In the genomic region with DNA sequence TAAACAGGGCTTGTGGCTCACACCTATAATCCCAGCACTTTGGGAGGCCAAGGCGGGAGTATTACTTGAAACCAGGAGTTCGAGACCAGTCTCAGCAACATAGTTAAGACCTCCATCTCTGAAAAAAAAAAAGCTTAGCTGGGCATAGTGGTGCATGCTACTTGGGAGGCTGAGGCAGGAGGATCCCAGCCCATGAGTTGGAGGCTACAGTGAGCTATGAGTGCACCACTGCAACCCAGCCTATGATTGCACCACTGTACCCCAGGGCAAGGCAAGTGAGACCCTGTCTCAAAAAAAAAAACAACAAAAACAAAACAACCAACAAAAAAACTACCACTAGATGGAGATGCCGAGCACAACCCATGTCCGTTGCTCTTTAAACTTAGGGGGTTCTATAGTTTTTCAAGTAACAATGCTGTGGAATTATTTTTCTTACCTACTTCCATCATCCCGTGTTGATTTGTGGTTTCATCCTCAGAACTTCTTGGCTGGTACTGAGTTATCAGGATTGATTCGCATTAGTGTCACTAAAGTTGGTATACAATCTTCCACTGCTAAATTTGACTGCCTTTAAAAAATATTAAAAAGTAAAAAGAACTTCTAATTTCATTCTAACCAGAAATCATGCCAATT, we compare ENCODE assay signal across 8 cellular contexts. TPM values are rescaled to one million over a fixed set of nuclear protein-coding genes. Genes with fewer than 3 reads are reported as not detected.
DNase-seq lines count a peak whose midpoint lies in the region; FAIRE-seq and TF ChIP-seq lines count a peak whose summit lies in the region.

No MANE protein-coding gene starts in this region.

- H3K36me3 Mint-ChIP-seq in CD4-positive, alpha-beta memory T cell: no peaks in the 10 kb centered on the region
- no peaks in the 10 kb centered on the region for H3K36me3 Mint-ChIP-seq in endodermal cell (ENCODE audit: low read depth)

- no peak overlapping the region for H3K14ac ChIP-seq in trophoblast cell (ENCODE audit: low read length)

- H3K18ac ChIP-seq in trophoblast cell (ENCODE audit: low read length): no peak overlapping the region

- H3K79me2 ChIP-seq in OCI-LY7 (ENCODE audit: insufficient read depth, low read depth, low read length): no peaks in the 10 kb centered on the region
- H3K79me2 ChIP-seq in trophoblast cell (ENCODE audit: control insufficient read depth, insufficient read depth, low read length, poor library complexity): no peaks in the 10 kb centered on the region

- peak; percentile 89 for TF ChIP-seq CTCF in OCI-LY7 (conservative IDR thresholded peaks at IDR 0.05; ENCODE audit: low read length)
- peak; percentile 82 for TF ChIP-seq CTCF in endodermal cell (conservative IDR thresholded peaks at IDR 0.05)

- no peak overlapping the region for H3K4me3 ChIP-seq in CD4-positive, alpha-beta memory T cell (ENCODE audit: low read length in 2 of 2)
- H3K4me3 ChIP-seq in OCI-LY7 (ENCODE audit: low read depth, low read length, poor library complexity, severe bottlenecking): no peak overlapping the region
- H3K4me3 ChIP-seq in endodermal cell (ENCODE audit: low read length): no peak overlapping the region
- H3K4me3 ChIP-seq in trophoblast cell (ENCODE audit: low read depth, low read length): no peak overlapping the region

- no peaks in the 10 kb centered on the region for H3K27me3 Mint-ChIP-seq in CD4-positive, alpha-beta memory T cell
- no peaks in the 10 kb centered on the region for H3K27me3 Mint-ChIP-seq in endodermal cell (ENCODE audit: insufficient read depth)

- peak overlapping the region in 6 of 7 donors; percentile 13 to 60 (median 44) for H3K27ac Mint-ChIP-seq in CD4-positive, alpha-beta memory T cell
- no peak overlapping the region for H3K27ac Mint-ChIP-seq in endodermal cell

- H3K9me2 ChIP-seq in OCI-LY7 (ENCODE audit: insufficient read depth, low read length): no peaks in the 10 kb centered on the region

- H3K9me3 ChIP-seq in CD4-positive, alpha-beta memory T cell (ENCODE audit: control insufficient read depth in 1 of 2, low read length in 2 of 2): no peaks in the 10 kb centered on the region
- H3K9me3 ChIP-seq in OCI-LY7 (ENCODE audit: low read length) (no peaks in the 10 kb centered on the region), endodermal cell (ENCODE audit: control insufficient read depth, low read length) (no peaks in the 10 kb centered on the region), trophoblast cell (ENCODE audit: insufficient read depth, low read depth, low read length) (peaks cover 8% of the 10 kb centered on the region)

- peak overlapping the region; percentile 51 for H4K91ac ChIP-seq in trophoblast cell (ENCODE audit: low read depth, low read length)

- no peak overlapping the region for H3K4ac ChIP-seq in trophoblast cell (ENCODE audit: low read depth, low read length)

- H3K4me1 Mint-ChIP-seq in CD4-positive, alpha-beta memory T cell: peaks cover 18 to 44% (median 32%) of the 10 kb centered on the region in 4 donors
- peaks cover 2% of the 10 kb centered on the region for H3K4me1 Mint-ChIP-seq in endodermal cell

- H2BK12ac ChIP-seq in trophoblast cell (ENCODE audit: low read length): peak overlapping the region; percentile 87

- POLR2A ChIA-PET in CD4-positive, alpha-beta memory T cell (lab: Charles Lee; ENCODE audit: partially characterized antibody): interaction anchor here (1.1 to 4.4 kb wide), 5 partner anchors 13 to 50 kb away, joined by 4 to 43 read pairs (median 7); a partner anchor contains a TSS
- POLR2A ChIA-PET in OCI-LY7 (lab: Charles Lee): no interaction called here

- H3K27me3 ChIP-seq in CD4-positive, alpha-beta memory T cell (ENCODE audit: insufficient read depth, low read length): no peaks in the 10 kb centered on the region
- H3K27me3 ChIP-seq in endodermal cell (ENCODE audit: control insufficient read depth, insufficient read depth, low read length, poor library complexity, severe bottlenecking) (no peaks in the 10 kb centered on the region), trophoblast cell (ENCODE audit: insufficient read depth, low read length) (no peaks in the 10 kb centered on the region)

- intact Hi-C loops in CD4-positive, alpha-beta memory T cell (cut with micrococcal nuclease): loop anchor here (1.0 to 5.0 kb wide), 4 partner anchors 65 to 421 kb away; a partner anchor contains a TSS
- intact Hi-C loops in OCI-LY7 (cut with micrococcal nuclease; ENCODE audit: unreplicated experiment): loop anchor here (1.0 kb wide), 1 partner anchor 65 kb away; no protein-coding TSS in a partner anchor

- H3K4me1 ChIP-seq in CD4-positive, alpha-beta memory T cell (ENCODE audit: insufficient read depth, low read length): peaks cover 27% of the 10 kb centered on the region
- H3K4me1 ChIP-seq in OCI-LY7 (ENCODE audit: insufficient read depth, low read length, poor library complexity, severe bottlenecking) (peaks cover 20% of the 10 kb centered on the region), endodermal cell (ENCODE audit: control insufficient read depth, insufficient read depth, low read length) (no peaks in the 10 kb centered on the region), trophoblast cell (ENCODE audit: control insufficient read depth in 1 of 2, insufficient read depth in 2 of 2, low read length in 2 of 2) (peaks cover 5 to 7% of the 10 kb centered on the region in 2 experiments)

- H4K20me1 ChIP-seq in OCI-LY7 (ENCODE audit: insufficient read depth, low read length): no peaks in the 10 kb centered on the region

- H2AK5ac ChIP-seq in trophoblast cell (ENCODE audit: low read length): peak overlapping the region; percentile 79

- no peaks in the 10 kb centered on the region for H3K36me3 ChIP-seq in CD4-positive, alpha-beta memory T cell (ENCODE audit: insufficient read depth, low read length)
- H3K36me3 ChIP-seq in OCI-LY7 (ENCODE audit: insufficient read depth, low read length) (no peaks in the 10 kb centered on the region), endodermal cell (ENCODE audit: control insufficient read depth, insufficient read depth, low read length) (no peaks in the 10 kb centered on the region), trophoblast cell (ENCODE audit: control insufficient read depth in 1 of 2, insufficient read depth in 2 of 2, low read length in 2 of 2) (no peaks in the 10 kb centered on the region)

- H3K79me1 ChIP-seq in trophoblast cell (ENCODE audit: low read length): peaks cover 9% of the 10 kb centered on the region

- peak overlapping the region; percentile 24; the same call in 1 of the 2 replicates for H3K4me2 ChIP-seq in OCI-LY7 (ENCODE audit: low read length)
- no peak overlapping the region for H3K4me2 ChIP-seq in trophoblast cell (ENCODE audit: low read length)

- peak overlapping the region; percentile 58 for H2BK120ac ChIP-seq in trophoblast cell (ENCODE audit: insufficient read depth, low read length, poor library complexity)

- peak in 4 of 5 donors; percentile 41 to 55 (median 53) for DNase-seq in CD4-positive, alpha-beta memory T cell
- DNase-seq in GM12892 (ENCODE audit: insufficient read length) (no peak), OCI-LY7 (ENCODE audit: low spot score) (peak; percentile 60), endodermal cell (peak; percentile 61), trophoblast cell (peak in 1 of 2 donors; percentile 60), foreskin melanocyte (no peak), AG08396 (ENCODE audit: low spot score) (no peak), nucleus accumbens (lab: John Stamatoyannopoulos, UW) (no peak)

- H4K8ac ChIP-seq in trophoblast cell (ENCODE audit: low read depth, low read length): peak overlapping the region; percentile 58

- peak overlapping the region; percentile 6 for H3K27ac ChIP-seq in CD4-positive, alpha-beta memory T cell (ENCODE audit: low read depth, low read length)
- H3K27ac ChIP-seq in OCI-LY7 (ENCODE audit: low read depth, low read length, poor library complexity, severe bottlenecking) (no peak overlapping the region), endodermal cell (ENCODE audit: low read depth, low read length) (no peak overlapping the region), trophoblast cell (ENCODE audit: low read depth, low read length) (no peak overlapping the region)

- CTCF ChIA-PET in CD4-positive, alpha-beta memory T cell (lab: Charles Lee; ENCODE audit: partially characterized antibody): interaction anchor here (1.0 to 5.3 kb wide), 14 partner anchors 10 to 403 kb away, joined by 3 to 55 read pairs (median 5); a partner anchor contains a TSS
- CTCF ChIA-PET in OCI-LY7 (lab: Charles Lee; ENCODE audit: unreplicated experiment): interaction anchor here (0.6 to 0.7 kb wide), 3 partner anchors 22 to 54 kb away, joined by 3 to 4 read pairs (median 3); a partner anchor contains a TSS

- no TSS peak for BruUV-seq in OCI-LY7 (replicated peaks; lab: Mats Ljungman, UMichigan)

- WGBS in endodermal cell (ENCODE audit: insufficient coverage in 1 of 2, insufficient read length in 1 of 2), 2 experiments: 38 to 54% methylated on average over 3 to 6 of the region's 6 CpGs
- no CpG with 5 or more reads among the region's 6 CpGs for WGBS in trophoblast cell (ENCODE audit: extremely low coverage, insufficient coverage, insufficient read length)

- H3K23ac ChIP-seq in trophoblast cell (ENCODE audit: low read length): no peak overlapping the region

- no peak overlapping the region for H2BK5ac ChIP-seq in trophoblast cell (ENCODE audit: low read depth, low read length, poor library complexity)

- H3K9ac ChIP-seq in endodermal cell (ENCODE audit: extremely low read depth, low read length, poor library complexity, severe bottlenecking) (no peak overlapping the region), trophoblast cell (ENCODE audit: low read length) (no peak overlapping the region)

- FAIRE-seq in GM12892 (lab: Jason Lieb, UNC): peak; percentile 24

- H3K9me3 Mint-ChIP-seq in CD4-positive, alpha-beta memory T cell: no peaks in the 10 kb centered on the region
- H3K9me3 Mint-ChIP-seq in endodermal cell: no peaks in the 10 kb centered on the region

- H2AFZ ChIP-seq in OCI-LY7 (ENCODE audit: low read length): peak overlapping the region; percentile 20; the same call in 1 of the 2 replicates
- H2AFZ ChIP-seq in trophoblast cell (ENCODE audit: insufficient read depth, low read length, poor library complexity): no peak overlapping the region

- no peak overlapping the region for H4K12ac ChIP-seq in trophoblast cell (ENCODE audit: low read depth, low read length)

- TF ChIP-seq POLR2A in GM12892 (IDR thresholded peaks at IDR 0.05; ENCODE audit: low read depth, low read length): no peak

- H3K4me3 Mint-ChIP-seq in CD4-positive, alpha-beta memory T cell: peak overlapping the region in 3 of 8 donors; percentile 8 to 69 (median 26)
- no peak overlapping the region for H3K4me3 Mint-ChIP-seq in endodermal cell

RNA-seq across cellular contexts. Expression of a gene that starts 12.2 kb away (rescaled TPM):
- total RNA-seq in CD4-positive, alpha-beta memory T cell: 10 to 100 TPM; 72.0 to 78.5 TPM
- 10 to 100 TPM; 29.4 to 62.1 TPM for polyA plus RNA-seq in CD4-positive, alpha-beta memory T cell
- polyA plus RNA-seq in GM12892 (2012; ENCODE audit: missing spikeins): 46.6 TPM
- total RNA-seq in OCI-LY7 (2014; rRNA removed; shearing (Covaris generic)): 36.9 and 46.2 TPM in 2 replicates
- total RNA-seq in OCI-LY7 (2022): 19.0 and 21.7 TPM in 2 replicates
- total RNA-seq in endodermal cell: 10 to 100 TPM; 85.4 to 94.4 TPM
- 136 TPM for polyA plus RNA-seq in endodermal cell (2013, experiment 1 of 2)
- 119 TPM for polyA plus RNA-seq in endodermal cell (2013, experiment 2 of 2)
- 165 and 168 TPM in 2 replicates for polyA plus RNA-seq in trophoblast cell (2013)

RNA-seq across cellular contexts. Expression of a gene that starts 15.0 kb away (rescaled TPM):
- not detected for total RNA-seq in CD4-positive, alpha-beta memory T cell
- polyA plus RNA-seq in CD4-positive, alpha-beta memory T cell: not detected
- polyA plus RNA-seq in GM12892 (2012; ENCODE audit: missing spikeins): 0.98 TPM
- total RNA-seq in OCI-LY7 (2014; rRNA removed; shearing (Covaris generic)): 0.08 TPM in 1 of 2 replicates, not detected in the other
- total RNA-seq in OCI-LY7 (2022) (not detected in 2 replicates), endodermal cell (10 to 100 TPM; 32.2 to 48.2 TPM)
- 31.3 TPM for polyA plus RNA-seq in endodermal cell (2013, experiment 1 of 2)
- 24.1 TPM for polyA plus RNA-seq in endodermal cell (2013, experiment 2 of 2)
- 149 and 152 TPM in 2 replicates for polyA plus RNA-seq in trophoblast cell (2013)

RNA-seq across cellular contexts. Expression of a gene that starts 22.7 kb away (rescaled TPM):
- total RNA-seq in CD4-positive, alpha-beta memory T cell: 1 to 10 TPM; 4.3 to 5.5 TPM
- 1 to 10 TPM in 1 of 2 donors, under 1 TPM in 1; 0.67 to 7.6 TPM for polyA plus RNA-seq in CD4-positive, alpha-beta memory T cell
- polyA plus RNA-seq in GM12892 (2012; ENCODE audit: missing spikeins): 4.2 TPM
- 4.7 and 5.5 TPM in 2 replicates for total RNA-seq in OCI-LY7 (2014; rRNA removed; shearing (Covaris generic))
- total RNA-seq in OCI-LY7 (2022) (6.5 and 7.7 TPM in 2 replicates), endodermal cell (10 to 100 TPM in 1 of 2 donors, 1 to 10 TPM in 1; 10.0 to 11.3 TPM)
- polyA plus RNA-seq in endodermal cell (2013, experiment 1 of 2): 18.8 TPM
- 17.2 TPM for polyA plus RNA-seq in endodermal cell (2013, experiment 2 of 2)
- polyA plus RNA-seq in trophoblast cell (2013): 7.7 TPM in 2 replicates

RNA-seq across cellular contexts. Expression of a gene that starts 33.0 kb away (rescaled TPM):
- 10 to 100 TPM; 13.0 to 17.8 TPM for total RNA-seq in CD4-positive, alpha-beta memory T cell
- polyA plus RNA-seq in CD4-positive, alpha-beta memory T cell: 1 to 10 TPM; 3.6 to 8.6 TPM
- polyA plus RNA-seq in GM12892 (2012; ENCODE audit: missing spikeins): 2.8 TPM
- 5.4 TPM in 1 of 2 replicates, not detected in the other for total RNA-seq in OCI-LY7 (2014; rRNA removed; shearing (Covaris generic))
- total RNA-seq in OCI-LY7 (2022): not detected in 2 replicates
- total RNA-seq in endodermal cell: under 1 TPM in 1 of 2 donors, not detected in 1; 0.92 TPM
- 0.46 TPM for polyA plus RNA-seq in endodermal cell (2013, experiment 1 of 2)
- 0.25 TPM for polyA plus RNA-seq in endodermal cell (2013, experiment 2 of 2)
- polyA plus RNA-seq in trophoblast cell (2013): 0.03 and 0.11 TPM in 2 replicates

RNA-seq across cellular contexts. Expression of a gene that starts 33.2 kb away (rescaled TPM):
- 10 to 100 TPM; 11.0 to 12.8 TPM for total RNA-seq in CD4-positive, alpha-beta memory T cell
- polyA plus RNA-seq in CD4-positive, alpha-beta memory T cell: 10 to 100 TPM; 14.8 to 16.0 TPM
- polyA plus RNA-seq in GM12892 (2012; ENCODE audit: missing spikeins): 6.6 TPM
- total RNA-seq in OCI-LY7 (2014; rRNA removed; shearing (Covaris generic)): not detected in 2 replicates
- total RNA-seq in OCI-LY7 (2022) (not detected in 2 replicates), endodermal cell (10 to 100 TPM in 1 of 2 donors, under 1 TPM in 1; 0.77 to 27.0 TPM)
- 24.5 TPM for polyA plus RNA-seq in endodermal cell (2013, experiment 1 of 2)
- polyA plus RNA-seq in endodermal cell (2013, experiment 2 of 2): 22.8 TPM
- 0.15 and 0.32 TPM in 2 replicates for polyA plus RNA-seq in trophoblast cell (2013)

Comparison
In these comparisons a context has a peak if more than half of its experiments do, and no peak if none do; other contexts are left out.
1. DNase-seq: peak in CD4-positive, alpha-beta memory T cell (4 of 5), OCI-LY7 (single experiment) and endodermal cell (single experiment); none in GM12892 (single experiment), foreskin melanocyte (single experiment), AG08396 (single experiment) and nucleus accumbens (0 of 56).
2. RNA of a gene that starts 15.0 kb away (total RNA-seq): 32.2 to 48.2 TPM in endodermal cell; not detected in CD4-positive, alpha-beta memory T cell and 0.08 TPM in OCI-LY7; every median in the first group is over 10 times any median in the second.